In genomic region chr6:27174958-27175357, GRCh38 we compare ENCODE assay signal across 1 cellular context.
TF ChIP-seq lines count a peak whose summit lies in the region.

No MANE protein-coding gene starts in this region.

TF ChIP-seq in WTC11, 78 proteins besides CTCF, POLR2A, EP300 and RAD21 (continued from another document):
- TF ChIP-seq OVOL2 (CRISPR knock-in tag; IDR thresholded peaks at IDR 0.05; ENCODE audit: borderline replicate concordance) (no peak), NFYB (CRISPR knock-in tag; conservative IDR thresholded peaks at IDR 0.05; ENCODE audit: low read depth) (no peak), E2F5 (CRISPR knock-in tag; IDR thresholded peaks at IDR 0.05) (no peak), ZNF396 (CRISPR knock-in tag; IDR thresholded peaks at IDR 0.05; ENCODE audit: borderline replicate concordance) (no peak), ELF4 (CRISPR knock-in tag; IDR thresholded peaks at IDR 0.05; ENCODE audit: low read depth) (no peak), ZSCAN18 (CRISPR knock-in tag; IDR thresholded peaks at IDR 0.05) (no peak), ZBTB43 (CRISPR knock-in tag; IDR thresholded peaks at IDR 0.05) (no peak), NR1H2 (CRISPR knock-in tag; IDR thresholded peaks at IDR 0.05) (no peak)
